In genomic region chr16:14070555-14070876, GRCh38 we compare ENCODE assay signal across 8 cellular contexts. TPM values are rescaled to one million over a fixed set of nuclear protein-coding genes. Genes with fewer than 3 reads are reported as not detected.
A peak's percentile ranks its signal among the peaks of the same experiment; 100 is the strongest.
DNase-seq lines count a peak whose midpoint lies in the region; ATAC-seq, FAIRE-seq and TF ChIP-seq lines count a peak whose summit lies in the region.

No MANE protein-coding gene starts in this region.

- H3K4me1 ChIP-seq in A549 (peaks cover 34% of the 10 kb centered on the region; the same call in 2 of the 3 replicates), stomach smooth muscle (ENCODE audit: control insufficient read depth, insufficient read depth, low read length) (peaks cover 11% of the 10 kb centered on the region)

- no peaks in the 10 kb centered on the region for H3K27me3 ChIP-seq in stomach smooth muscle (ENCODE audit: control insufficient read depth in 1 of 2, insufficient read depth in 2 of 2, low read length in 2 of 2)

- H3K9ac ChIP-seq in stomach smooth muscle (ENCODE audit: low read length in 2 of 2): peak overlapping the region; percentile 75 to 80

- DNase-seq in A549 (ENCODE audit: low read depth in 1 of 2, low spot score in 1 of 2): no peak
- no peak for DNase-seq in WTC11 (ENCODE audit: low spot score)
- no peak for DNase-seq in hepatic stellate cell (ENCODE audit: low spot score)
- DNase-seq in HuH-7 (ENCODE audit: low spot score): no peak

- ATAC-seq in A549 (peak; percentile 60 to 69; a peak in 3 of 6 replicates), GM21526 (IDR thresholded peaks at IDR 0.05; ENCODE audit: low FRiP score, unreplicated experiment) (peak; percentile 17), WTC11 (peak; percentile 5; the same call in 1 of the 2 replicates), GM18519 (IDR thresholded peaks at IDR 0.05; ENCODE audit: low FRiP score, unreplicated experiment) (no peak)

- peak overlapping the region; percentile 83 for H3K4me3 Mint-ChIP-seq in WTC11

- peak overlapping the region; percentile 92 for H3K27ac Mint-ChIP-seq in WTC11

- FAIRE-seq in A549 (lab: Jason Lieb, UNC): no peak

- no peaks in the 10 kb centered on the region for H3K36me3 ChIP-seq in stomach smooth muscle (ENCODE audit: control insufficient read depth in 2 of 2, insufficient read depth in 2 of 2, low read length in 2 of 2)

- 90% methylated on average over 4 of the region's 4 CpGs for WGBS in A549 (ENCODE audit: missing lambda C conversion rate)

- TF ChIP-seq EP300 in A549 (IDR thresholded peaks at IDR 0.05): no peak

- peaks cover 18% of the 10 kb centered on the region for H3K4me1 Mint-ChIP-seq in WTC11

- H3K27ac ChIP-seq in A549 (peak overlapping the region; percentile 89 to 100), stomach smooth muscle (ENCODE audit: low read length) (no peak overlapping the region)

- no peaks in the 10 kb centered on the region for H3K27me3 Mint-ChIP-seq in WTC11 (ENCODE audit: low read depth)

- no peak for TF ChIP-seq RAD21 in A549 (conservative IDR thresholded peaks at IDR 0.05 in 1 of 2, IDR thresholded peaks at IDR 0.05 in 1 of 2)

- H3K9me3 ChIP-seq in A549: no peaks in the 10 kb centered on the region
- H3K9me3 ChIP-seq in stomach smooth muscle (ENCODE audit: control insufficient read depth in 2 of 2, low read length in 2 of 2): no peaks in the 10 kb centered on the region

- no peaks in the 10 kb centered on the region for H3K36me3 Mint-ChIP-seq in WTC11

- CTCF ChIA-PET in A549 (lab: Yijun Ruan, JAX) (interaction anchor here (0.6 to 2.1 kb wide), 3 partner anchors 9 to 151 kb away, joined by 4 to 5 read pairs (median 4); partner anchors contain the start of gene ERCC4), WTC11 (lab: Charles Lee) (no interaction called here)

- peak overlapping the region; percentile 73 for H3K4me2 ChIP-seq in A549

- POLR2A ChIA-PET in A549 (lab: Yijun Ruan, JAX): interaction anchor here (1.1 kb wide), 1 partner anchor 16 kb away, joined by 3 read pairs; no protein-coding TSS in a partner anchor
- POLR2A ChIA-PET in WTC11 (lab: Charles Lee): no interaction called here

- TF ChIP-seq POLR2A in A549 (IDR thresholded peaks at IDR 0.05; ENCODE audit: low read length): no peak

- H3K4me3 ChIP-seq in A549 (peak overlapping the region; percentile 88), iPS-11a (ENCODE audit: low read depth, low read length) (peak overlapping the region; percentile 81), stomach smooth muscle (ENCODE audit: low read length in 2 of 2) (peak overlapping the region; percentile 86 to 90)

- H3K9me3 Mint-ChIP-seq in WTC11: no peaks in the 10 kb centered on the region

- TF ChIP-seq CTCF in A549 (IDR thresholded peaks at IDR 0.05) (no peak), WTC11 (IDR thresholded peaks at IDR 0.05) (no peak)

TF ChIP-seq in A549, 52 proteins besides CTCF, POLR2A, EP300 and RAD21:
- no peak for TF ChIP-seq RNF2 (IDR thresholded peaks at IDR 0.05; ENCODE audit: borderline replicate concordance, low read depth)
- peak; percentile 87 for TF ChIP-seq CHD4 (IDR thresholded peaks at IDR 0.05; ENCODE audit: borderline replicate concordance)
- peak; percentile 93; the same call in 1 of the 2 replicates for TF ChIP-seq KDM1A (IDR thresholded peaks at IDR 0.05; ENCODE audit: low read depth)
TF ChIP-seq in A549: peak in this region for 2.

TF ChIP-seq in WTC11, 78 proteins besides CTCF, POLR2A, EP300 and RAD21:
- 0 out of 2 replicates have a peak, but pooled peaks have one; percentile 10 for TF ChIP-seq USF1 (CRISPR knock-in tag; IDR thresholded peaks at IDR 0.05)
- no peak for TF ChIP-seq ZNF423 (CRISPR knock-in tag; IDR thresholded peaks at IDR 0.05)

RNA-seq across cellular contexts. Expression of gene MRTFB, which starts 0.6 kb away (rescaled TPM):
- polyA plus RNA-seq in A549 (2011; rRNA removed) (24.2 and 39.7 TPM in 2 replicates), A549 (2017; fragmentation: RNase III; extraction: RNeasy Plus Mini Kit Qiagen cat#74134 plus additional on column Dnase treatment) (13.3 to 13.9 TPM (median 13.7 TPM) in 3 replicates)
- 6.0 and 8.9 TPM in 2 replicates for polyA plus RNA-seq in A549 (2012; cell fraction: cytosol; rRNA removed)
- 14.7 and 18.7 TPM in 2 replicates for polyA plus RNA-seq in A549 (2012; cell fraction: nucleus; rRNA removed)
- polyA minus RNA-seq in A549 (2011; rRNA and poly(A)+ RNA removed): 40.8 and 50.5 TPM in 2 replicates
- 27.7 to 30.8 TPM (median 30.0 TPM) in 3 replicates for total RNA-seq in WTC11 (2021)
